ENCODE assay signal across 1 cellular context in genomic region chr5:72379936-72380335, GRCh38.
TF ChIP-seq lines count a peak whose summit lies in the region.

No MANE protein-coding gene starts in this region.

TF ChIP-seq in GM12878, 131 proteins besides CTCF, POLR2A, EP300 and RAD21:
- TF ChIP-seq ZSCAN29 (IDR thresholded peaks at IDR 0.05) = no peak
- no peak for TF ChIP-seq ZNF217 (IDR thresholded peaks at IDR 0.05)
- no peak for TF ChIP-seq CHD1 (IDR thresholded peaks at IDR 0.05; ENCODE audit: low read depth, low read length)
- no peak for TF ChIP-seq CBX3 (IDR thresholded peaks at IDR 0.05; ENCODE audit: borderline replicate concordance, low read depth)
- TF ChIP-seq JUND (IDR thresholded peaks at IDR 0.05; ENCODE audit: low read depth, low read length) = no peak
TF ChIP-seq in GM12878: peak in this region for 0.
